8 cellular contexts compared by ENCODE assay signal in the genomic region with DNA sequence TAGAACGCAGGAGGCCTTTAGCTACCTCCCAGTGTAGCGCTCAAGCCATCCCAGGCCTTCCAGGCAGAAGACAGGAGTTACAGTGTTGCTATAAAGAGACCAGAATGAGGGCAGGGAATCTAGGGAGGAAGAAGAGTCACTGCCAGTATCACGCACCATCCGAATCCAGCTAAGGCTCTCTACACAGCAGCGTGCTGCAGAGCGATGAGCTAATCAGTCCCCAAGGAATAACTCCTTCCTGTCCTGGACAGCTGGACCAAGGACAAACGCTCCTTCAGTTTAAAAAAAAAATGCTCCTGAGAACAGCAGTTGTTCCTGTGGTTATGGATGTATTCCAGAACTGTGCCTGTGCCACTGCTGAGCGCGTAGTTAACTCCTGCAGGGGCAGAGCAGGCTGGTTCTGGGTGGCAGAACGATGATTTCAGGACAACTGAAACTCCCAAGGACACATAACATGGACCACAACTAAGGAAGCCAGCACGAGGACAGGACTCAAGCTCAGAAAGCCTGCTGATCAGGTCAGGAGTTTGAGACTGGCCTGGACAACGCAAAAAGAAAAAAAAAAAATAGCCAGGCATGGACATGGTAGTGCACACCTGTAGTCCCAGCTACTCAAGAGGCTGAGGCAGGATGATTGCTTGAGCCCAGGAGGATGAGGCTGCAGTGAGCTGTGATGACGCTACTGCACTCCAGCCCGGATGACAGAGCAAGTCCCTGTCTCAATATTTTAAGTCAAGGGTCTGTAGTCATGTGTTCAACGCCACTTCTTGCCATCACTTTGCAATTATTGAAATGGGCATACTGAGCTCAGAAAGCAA. TPM values are rescaled to one million over a fixed set of nuclear protein-coding genes. Genes with fewer than 3 reads are reported as not detected.
DNase-seq lines count a peak whose midpoint lies in the region; ATAC-seq and TF ChIP-seq lines count a peak whose summit lies in the region.

No MANE protein-coding gene starts in this region.

- ATAC-seq in PC-3 (peak; percentile 12), GM21381 (IDR thresholded peaks at IDR 0.05; ENCODE audit: unreplicated experiment) (no peak), GM19324 (IDR thresholded peaks at IDR 0.05; ENCODE audit: low FRiP score, unreplicated experiment) (no peak)

- no peaks in the 10 kb centered on the region for H3K27me3 Mint-ChIP-seq in activated naive CD4-positive, alpha-beta T cell treated with anti-CD3 and anti-CD28 coated beads, Interleukin-2, amount 10 ng/mL, durations not matched to agents 7 days and 5 days

- H3K36me3 ChIP-seq in PC-3 (ENCODE audit: low read depth, low read length) (peaks cover 13% of the 10 kb centered on the region), parathyroid adenoma (ENCODE audit: control insufficient read depth, insufficient read depth, low read length) (no peaks in the 10 kb centered on the region)

- H2AFZ ChIP-seq in PC-3 (ENCODE audit: low read length) (no peak overlapping the region), parathyroid adenoma (peak overlapping the region; percentile 65)

- H3K9me3 Mint-ChIP-seq in activated naive CD4-positive, alpha-beta T cell treated with anti-CD3 and anti-CD28 coated beads, Interleukin-2, amount 10 ng/mL, durations not matched to agents 7 days and 5 days: no peaks in the 10 kb centered on the region

- H3K9ac ChIP-seq in PC-3 (ENCODE audit: low read length) (no peak overlapping the region), parathyroid adenoma (no peak overlapping the region)

- TF ChIP-seq CTCF in PC-3 (conservative IDR thresholded peaks at IDR 0.05; ENCODE audit: low read depth, low read length): no peak
- TF ChIP-seq CTCF in parathyroid adenoma (IDR thresholded peaks at IDR 0.05): no peak

- DNase-seq in DMS79 treated with DMSO at 0.1 percent for 48 hours (lab: John Stamatoyannopoulos, UW) (peak; percentile 87), PC-3 (no peak), epithelial cell of prostate (ENCODE audit: low read depth, low spot score) (no peak), NK-92 (lab: John Stamatoyannopoulos, UW; ENCODE audit: unreplicated experiment) (no peak)
- no peak for DNase-seq in activated naive CD4-positive, alpha-beta T cell treated with anti-CD3 and anti-CD28 coated beads, Interleukin-2, amount 10 ng/mL, durations not matched to agents 7 days and 5 days

- no peak overlapping the region for H3K4me3 Mint-ChIP-seq in activated naive CD4-positive, alpha-beta T cell treated with anti-CD3 and anti-CD28 coated beads, Interleukin-2, amount 10 ng/mL, durations not matched to agents 7 days and 5 days

- CTCF ChIA-PET in PC-3 (lab: Charles Lee): interaction anchor here (0.5 to 0.7 kb wide), 2 partner anchors 83 to 136 kb away, joined by 5 read pairs; a partner anchor contains a TSS
- CTCF ChIA-PET in activated naive CD4-positive, alpha-beta T cell treated with anti-CD3 and anti-CD28 coated beads, Interleukin-2, amount 10 ng/mL, durations not matched to agents 7 days and 5 days (lab: Charles Lee): interaction anchor here (0.6 to 15.0 kb wide), 10 partner anchors 12 to 149 kb away, joined by 3 to 128 read pairs (median 6); a partner anchor contains a TSS

- intact Hi-C loops in PC-3 (cut with micrococcal nuclease): no loop called here

- POLR2A ChIA-PET in PC-3 (lab: Charles Lee; ENCODE audit: unreplicated experiment): interaction anchor here (0.5 to 0.6 kb wide), 2 partner anchors 19 kb away, joined by 11 to 36 read pairs; a partner anchor contains a TSS

- H3K9me3 ChIP-seq in PC-3 (ENCODE audit: low read length) (no peaks in the 10 kb centered on the region), parathyroid adenoma (ENCODE audit: control insufficient read depth, low read length) (no peaks in the 10 kb centered on the region)

- H3K4me2 ChIP-seq in PC-3 (ENCODE audit: low read length): no peak overlapping the region
- H3K4me2 ChIP-seq in parathyroid adenoma (ENCODE audit: low read length): peak overlapping the region; percentile 2

- no peaks in the 10 kb centered on the region for H3K27me3 ChIP-seq in PC-3 (ENCODE audit: low read length)
- no peaks in the 10 kb centered on the region for H3K27me3 ChIP-seq in parathyroid adenoma (ENCODE audit: control insufficient read depth, insufficient read depth, low read length)

- H3K4me3 ChIP-seq in PC-3 (ENCODE audit: low read length) (no peak overlapping the region), parathyroid adenoma (ENCODE audit: low read depth, low read length) (no peak overlapping the region)

- H4K20me1 ChIP-seq in PC-3 (ENCODE audit: low read length): no peaks in the 10 kb centered on the region

- H3K79me2 ChIP-seq in PC-3 (ENCODE audit: low read length) (no peaks in the 10 kb centered on the region), parathyroid adenoma (no peaks in the 10 kb centered on the region)

- H3K27ac ChIP-seq in PC-3 (ENCODE audit: low read length): no peak overlapping the region
- peak overlapping the region; percentile 64 for H3K27ac ChIP-seq in epithelial cell of prostate
- H3K27ac ChIP-seq in parathyroid adenoma: peak overlapping the region; percentile 65

- H3K4me1 ChIP-seq in PC-3 (ENCODE audit: insufficient read depth, low read length) (peaks cover 11% of the 10 kb centered on the region), parathyroid adenoma (peaks cover 33% of the 10 kb centered on the region)

- no TSS peak for BruUV-seq in PC-3 (replicated peaks; lab: Mats Ljungman, UMichigan)

- H3K4me1 Mint-ChIP-seq in activated naive CD4-positive, alpha-beta T cell treated with anti-CD3 and anti-CD28 coated beads, Interleukin-2, amount 10 ng/mL, durations not matched to agents 7 days and 5 days: peaks cover 60% of the 10 kb centered on the region

- H3K27ac Mint-ChIP-seq in activated naive CD4-positive, alpha-beta T cell treated with anti-CD3 and anti-CD28 coated beads, Interleukin-2, amount 10 ng/mL, durations not matched to agents 7 days and 5 days: no peak overlapping the region

- peaks cover 29% of the 10 kb centered on the region for H3K36me3 Mint-ChIP-seq in activated naive CD4-positive, alpha-beta T cell treated with anti-CD3 and anti-CD28 coated beads, Interleukin-2, amount 10 ng/mL, durations not matched to agents 7 days and 5 days

- H3K9me2 ChIP-seq in PC-3 (replicated peaks; ENCODE audit: low read length): no peaks in the 10 kb centered on the region

- H3F3A ChIP-seq in PC-3 (ENCODE audit: low read length, unreplicated experiment): no peaks in the 10 kb centered on the region

RNA-seq across cellular contexts. Expression of a gene that starts 2.6 kb away (rescaled TPM):
- 0.11 and 1.0 TPM in 2 replicates for total RNA-seq in PC-3 (2014; rRNA removed)

RNA-seq across cellular contexts. Expression of a gene that starts 14.8 kb away (rescaled TPM):
- 63.3 and 83.8 TPM in 2 replicates for total RNA-seq in PC-3 (2014; rRNA removed)

RNA-seq across cellular contexts. Expression of a gene that starts 18.9 kb away (rescaled TPM):
- total RNA-seq in PC-3 (2014; rRNA removed): 6,976 and 7,326 TPM in 2 replicates

RNA-seq across cellular contexts. Expression of a gene that starts 53.9 kb away (rescaled TPM):
- 216 and 231 TPM in 2 replicates for total RNA-seq in PC-3 (2014; rRNA removed)

RNA-seq across cellular contexts. Expression of a gene that starts 59.4 kb away (rescaled TPM):
- 105 TPM in 2 replicates for total RNA-seq in PC-3 (2014; rRNA removed)
